17 cellular contexts compared by ENCODE assay signal in genomic region chr11:35293034-35293433, GRCh38.
"Had no signal": no experiment of that assay in that cellular context is flagged by ENCODE, and none has a peak within 500 bp of the region (broad histone marks: within the 10 kb centered on the region; RNA-seq: fewer than 3 reads in every experiment).

No MANE protein-coding gene starts in this region.

- H3K36me3 ChIP-seq: lower lobe of right lung, ovary, sigmoid colon, tibial nerve, uterus had no signal

- DNase-seq: activated CD4-positive, alpha-beta T cell treated with anti-CD3 and anti-CD28 coated beads for 4 hours; activated CD8-positive, alpha-beta memory T cell treated with anti-CD3 and anti-CD28 coated beads for 24 hours; amniotic stem cell; left colon; lower lobe of right lung; ovary; sigmoid colon; stimulated activated CD4-positive, alpha-beta T cell treated with anti-CD3 and anti-CD28 coated beads, Interleukin-1b, Interleukin-23, amount 100 ng/mL, for 48 hours; substantia nigra; T-helper 2 cell; uterus had no signal

- H3K27ac ChIP-seq: lower lobe of right lung, ovary, sigmoid colon, tibial nerve, uterus had no signal

- ATAC-seq: esophagus mucosa, left colon, lower lobe of right lung, WTC11 had no signal

- H3K9me3 Mint-ChIP-seq: activated naive CD4-positive, alpha-beta T cell treated with anti-CD3 and anti-CD28 coated beads for 36 hours; activated T-helper 2 cell treated with anti-CD3 and anti-CD28 coated beads, Interferon-gamma antibody, Interleukin-2, Interleukin-4, amounts not matched to agents 10 μg/mL and 5 μg/mL and 100 μg/mL, durations not matched to agents 14 hours and 24 hours and 36 hours had no signal

- H3K9me3 ChIP-seq: lower lobe of right lung, ovary, sigmoid colon, tibial nerve, uterus had no signal

- H3K4me1 ChIP-seq: sigmoid colon, tibial nerve, uterus had no signal

- H3K27me3 ChIP-seq: ovary, sigmoid colon, tibial nerve, uterus had no signal

- H3K4me3 ChIP-seq: lower lobe of right lung, ovary, sigmoid colon, tibial nerve, uterus had no signal

- H3K36me3 Mint-ChIP-seq: WTC11 had no signal

- H3K4me3 Mint-ChIP-seq: activated naive CD4-positive, alpha-beta T cell treated with anti-CD3 and anti-CD28 coated beads for 36 hours; WTC11 had no signal

- FAIRE-seq: islet of Langerhans had no signal

- H3K27ac Mint-ChIP-seq: WTC11 had no signal
